8 cellular contexts compared by ENCODE assay signal in genomic region chr2:88452980-88453582, GRCh38. TPM values are rescaled to one million over a fixed set of nuclear protein-coding genes. Genes with fewer than 3 reads are reported as not detected.
DNase-seq lines count a peak whose midpoint lies in the region; ATAC-seq, FAIRE-seq and TF ChIP-seq lines count a peak whose summit lies in the region.

No MANE protein-coding gene starts in this region.

- no peak overlapping the region for H3K27ac Mint-ChIP-seq in CD4-positive, alpha-beta T cell

- no peak overlapping the region for H2BK5ac ChIP-seq in mesenchymal stem cell (ENCODE audit: low read depth, low read length, poor library complexity, severe bottlenecking)

- no TSS peak for BruUV-seq in K562 (replicated peaks; lab: Mats Ljungman, UMichigan)

- TF ChIP-seq POLR2A in K562 (conservative IDR thresholded peaks at IDR 0.05) = no peak

- POLR2A ChIA-PET in CD4-positive, alpha-beta T cell (lab: Charles Lee) = no interaction called here
- POLR2A ChIA-PET in HEK293T (lab: Yijun Ruan, JAX) = no interaction called here
- POLR2A ChIA-PET in K562 (lab: Yijun Ruan, JAX) = no interaction called here

- WGBS in K562 (ENCODE audit: insufficient coverage, low coverage, missing lambda C conversion rate) = 29% methylated on average over 29 of the region's 29 CpGs
- 0% methylated on average over 23 of the region's 29 CpGs for WGBS in mesenchymal stem cell
- WGBS in small intestine, 3 donors = 4 to 8% (median 6%) methylated on average over 29 of the region's 29 CpGs
- WGBS in GM23248 (ENCODE audit: low coverage in 1 of 2, low lambda C conversion rate in 2 of 2, missing lambda C conversion rate in 2 of 2), 2 experiments = 10 to 11% methylated on average over 29 of the region's 29 CpGs

- no peak overlapping the region for H3K4me3 ChIP-seq in K562
- no peak overlapping the region for H3K4me3 ChIP-seq in mesenchymal stem cell (ENCODE audit: insufficient read depth in 1 of 2, low read depth in 1 of 2, low read length in 2 of 2)
- no peak overlapping the region for H3K4me3 ChIP-seq in small intestine (ENCODE audit: low read depth in 1 of 2, low read length in 2 of 2)
- no peak overlapping the region for H3K4me3 ChIP-seq in GM23248

- DNase-seq in CD4-positive, alpha-beta T cell = no peak
- DNase-seq in HEK293T (ENCODE audit: extremely low spot score) (peak; percentile 28), K562 (ENCODE audit: extremely low read depth in 1 of 4, low spot score in 3 of 4) (no peak), mesenchymal stem cell (peak; percentile 19), small intestine (no peak), GM23248 (no peak), NCI-H526 treated with DMSO at 0.1 percent for 48 hours (lab: John Stamatoyannopoulos, UW) (no peak)

- H3K79me1 ChIP-seq in mesenchymal stem cell (replicated peaks; ENCODE audit: low read length, poor library complexity, severe bottlenecking) = no peaks in the 10 kb centered on the region

- no peak overlapping the region for H2AFZ ChIP-seq in K562 (ENCODE audit: low read depth, low read length)
- H2AFZ ChIP-seq in mesenchymal stem cell (ENCODE audit: low read depth, low read length) = no peak overlapping the region
- no peak overlapping the region for H2AFZ ChIP-seq in GM23248

- no peak overlapping the region for H4K8ac ChIP-seq in mesenchymal stem cell (ENCODE audit: low read length)

- H4K91ac ChIP-seq in mesenchymal stem cell (ENCODE audit: low read length) = no peak overlapping the region

- H3K4me1 ChIP-seq in K562 (replicated peaks in 1 of 2; ENCODE audit: control insufficient read depth in 2 of 2, insufficient read depth in 2 of 2, low read length in 2 of 2) (no peaks in the 10 kb centered on the region; a peak in 1 of 5 replicates), mesenchymal stem cell (ENCODE audit: control insufficient read depth, insufficient read depth, low read depth, low read length) (peaks cover 10% of the 10 kb centered on the region), small intestine (ENCODE audit: control insufficient read depth in 2 of 2, insufficient read depth in 1 of 2, low read depth in 1 of 2, low read length in 1 of 2) (peaks cover 0 to 2% of the 10 kb centered on the region in 2 donors), GM23248 (ENCODE audit: insufficient read depth) (no peaks in the 10 kb centered on the region)

- H3K23ac ChIP-seq in mesenchymal stem cell (ENCODE audit: low read length in 2 of 2) = no peak overlapping the region

- H3K9me1 ChIP-seq in K562 (ENCODE audit: control insufficient read depth, insufficient read depth, low read length) = no peaks in the 10 kb centered on the region

- no peaks in the 10 kb centered on the region for H3K9me3 ChIP-seq in CD4-positive, alpha-beta T cell (ENCODE audit: control insufficient read depth, low read length)
- no peaks in the 10 kb centered on the region for H3K9me3 ChIP-seq in K562 (replicated peaks; ENCODE audit: control insufficient read depth, insufficient read depth, low read depth, low read length)
- H3K9me3 ChIP-seq in mesenchymal stem cell (ENCODE audit: control insufficient read depth, low read length) = no peaks in the 10 kb centered on the region
- no peaks in the 10 kb centered on the region for H3K9me3 ChIP-seq in small intestine (ENCODE audit: control insufficient read depth, low read depth)
- H3K9me3 ChIP-seq in GM23248 (ENCODE audit: low read depth) = no peaks in the 10 kb centered on the region

- FAIRE-seq in K562 (lab: Jason Lieb, UNC) (peak; percentile 35), small intestine (lab: Jason Lieb, UNC) (no peak)

- H3K27me3 Mint-ChIP-seq in CD4-positive, alpha-beta T cell = peaks cover 79% of the 10 kb centered on the region

- no peak for TF ChIP-seq CTCF in CD4-positive, alpha-beta T cell (IDR thresholded peaks at IDR 0.05)
- no peak for TF ChIP-seq CTCF in K562 (IDR thresholded peaks at IDR 0.05 in 2 of 3, conservative IDR thresholded peaks at IDR 0.05 in 1 of 3; ENCODE audit: insufficient read depth in 2 of 3, low read depth in 1 of 3, low read length in 3 of 3)

- H2BK12ac ChIP-seq in mesenchymal stem cell (ENCODE audit: low read length in 2 of 2) = no peak overlapping the region

- TF ChIP-seq RAD21 in K562 (CRISPR knock-in tag; conservative IDR thresholded peaks at IDR 0.05 in 1 of 2, IDR thresholded peaks at IDR 0.05 in 1 of 2) = no peak

- no peaks in the 10 kb centered on the region for H3K9me2 ChIP-seq in GM23248 (ENCODE audit: insufficient read depth)

- H3F3A ChIP-seq in GM23248 (ENCODE audit: insufficient read depth) = no peaks in the 10 kb centered on the region

- peak overlapping the region; percentile 72 for H3K4me3 Mint-ChIP-seq in CD4-positive, alpha-beta T cell

- H3K79me2 ChIP-seq in K562 (ENCODE audit: control insufficient read depth, insufficient read depth, low read length) = no peaks in the 10 kb centered on the region
- no peaks in the 10 kb centered on the region for H3K79me2 ChIP-seq in GM23248 (ENCODE audit: insufficient read depth)

- in situ Hi-C loops in K562 (cut with MboI) (loop anchor here (25.0 kb wide), 1 partner anchor 266 kb away; no protein-coding TSS in a partner anchor), GM23248 (cut with MboI) (no loop called here)

- no peak overlapping the region for H3K4ac ChIP-seq in mesenchymal stem cell (ENCODE audit: low read depth in 1 of 2, low read length in 2 of 2)

- H3K27me3 ChIP-seq in CD4-positive, alpha-beta T cell (ENCODE audit: control insufficient read depth, insufficient read depth, low read length) = peaks cover 81% of the 10 kb centered on the region
- H3K27me3 ChIP-seq in K562 (ENCODE audit: control insufficient read depth in 2 of 2, insufficient read depth in 2 of 2, low read length in 2 of 2) (peaks cover 15 to 30% of the 10 kb centered on the region in 2 experiments), mesenchymal stem cell (ENCODE audit: control insufficient read depth in 1 of 2, insufficient read depth in 1 of 2, low read length in 2 of 2) (peaks cover 45 to 68% of the 10 kb centered on the region in 2 experiments), small intestine (ENCODE audit: control insufficient read depth in 2 of 2, insufficient read depth in 2 of 2, low read length in 2 of 2) (peaks cover 7 to 28% of the 10 kb centered on the region in 2 donors), GM23248 (replicated peaks; ENCODE audit: insufficient read depth) (peaks cover 66% of the 10 kb centered on the region)

- no peak overlapping the region for H2BK15ac ChIP-seq in mesenchymal stem cell (ENCODE audit: low read depth, poor library complexity, severe bottlenecking)

- H3K9me3 Mint-ChIP-seq in CD4-positive, alpha-beta T cell = no peaks in the 10 kb centered on the region

- no peak overlapping the region for H3K18ac ChIP-seq in mesenchymal stem cell (ENCODE audit: low read depth in 1 of 2, low read length in 2 of 2)

- H2BK120ac ChIP-seq in mesenchymal stem cell (ENCODE audit: low read depth, low read length) = no peak overlapping the region

- no peak overlapping the region for H3K14ac ChIP-seq in mesenchymal stem cell (ENCODE audit: low read length in 2 of 2)

- H3K9ac ChIP-seq in K562 (ENCODE audit: insufficient read depth in 1 of 2, low read depth in 2 of 2, low read length in 2 of 2) (no peak overlapping the region), mesenchymal stem cell (ENCODE audit: low read length) (no peak overlapping the region), GM23248 (no peak overlapping the region)

- H3K36me3 ChIP-seq in K562 (ENCODE audit: control insufficient read depth, insufficient read depth, low read length) (no peaks in the 10 kb centered on the region), mesenchymal stem cell (ENCODE audit: control insufficient read depth in 1 of 2, insufficient read depth in 2 of 2, low read depth in 1 of 2, low read length in 2 of 2) (no peaks in the 10 kb centered on the region), small intestine (ENCODE audit: control insufficient read depth in 2 of 2, insufficient read depth in 2 of 2, low read length in 2 of 2) (no peaks in the 10 kb centered on the region), GM23248 (ENCODE audit: low read depth) (no peaks in the 10 kb centered on the region)

- peaks cover 7% of the 10 kb centered on the region for H3K4me1 Mint-ChIP-seq in CD4-positive, alpha-beta T cell (ENCODE audit: low read depth)

- H3K27ac ChIP-seq in CD4-positive, alpha-beta T cell (ENCODE audit: low read depth, low read length) = no peak overlapping the region
- H3K27ac ChIP-seq in K562 (ENCODE audit: extremely low read depth, low read depth, low read length) = no peak overlapping the region
- no peak overlapping the region for H3K27ac ChIP-seq in mesenchymal stem cell (ENCODE audit: low read length, poor library complexity, severe bottlenecking)
- no peak overlapping the region for H3K27ac ChIP-seq in small intestine (ENCODE audit: low read depth in 1 of 2, low read length in 1 of 2)
- no peak overlapping the region for H3K27ac ChIP-seq in GM23248

- no peak for ATAC-seq in CD4-positive, alpha-beta T cell (ENCODE audit: poor library complexity)
- ATAC-seq in K562 (no peak), GM18520 (IDR thresholded peaks at IDR 0.05; ENCODE audit: unreplicated experiment) (no peak)

- CTCF ChIA-PET in CD4-positive, alpha-beta T cell (lab: Charles Lee) = no interaction called here
- CTCF ChIA-PET in HEK293T (lab: Yijun Ruan, JAX) (no interaction called here), K562 (lab: Yijun Ruan, JAX; ENCODE audit: low intra/inter-chr PET ratio) (no interaction called here)

- no peak overlapping the region for H2AK5ac ChIP-seq in mesenchymal stem cell (ENCODE audit: low read length, severe bottlenecking)

- TF ChIP-seq EP300 in K562 (IDR thresholded peaks at IDR 0.05; ENCODE audit: low read length) = no peak

- no peaks in the 10 kb centered on the region for H4K20me1 ChIP-seq in K562 (replicated peaks; ENCODE audit: control insufficient read depth, insufficient read depth, low read length)
- H4K20me1 ChIP-seq in GM23248 (ENCODE audit: insufficient read depth) = no peaks in the 10 kb centered on the region

- H3K4me2 ChIP-seq in K562 (ENCODE audit: insufficient read depth, low read length) = no peak overlapping the region
- peak overlapping the region; percentile 7 for H3K4me2 ChIP-seq in mesenchymal stem cell (ENCODE audit: low read length, poor library complexity, severe bottlenecking)
- H3K4me2 ChIP-seq in GM23248 (ENCODE audit: unreplicated experiment) = no peak overlapping the region

- intact Hi-C loops in CD4-positive, alpha-beta T cell (cut with DNase I, micrococcal nuclease) = no loop called here
- intact Hi-C loops in K562 (cut with micrococcal nuclease) = loop anchor here (10.0 kb wide), 1 partner anchor 128 kb away; no protein-coding TSS in a partner anchor

- H3K36me3 Mint-ChIP-seq in CD4-positive, alpha-beta T cell (ENCODE audit: low read depth) = no peaks in the 10 kb centered on the region

RNA-seq across cellular contexts. Expression of gene FOXI3, which starts 0.6 kb away (rescaled TPM):
- total RNA-seq in CD4-positive, alpha-beta T cell = not detected
- total RNA-seq in K562 (2011; cell fraction: chromatin; rRNA removed; ENCODE audit: low replicate concordance) = not detected in 2 replicates
- not detected in 2 replicates for total RNA-seq in K562 (2011; cell fraction: nucleolus; rRNA removed)
- total RNA-seq in K562 (2011; cell fraction: nucleoplasm; rRNA removed) = not detected in 2 replicates
- total RNA-seq in K562 (2014; rRNA removed) (not detected in 2 replicates), K562 (2014; rRNA removed; fragmentation: Illumina TruSeq; extraction: Trizol) (not detected in 2 replicates), K562 (2015; rRNA removed; fragmentation: Illumina TruSeq; extraction: Trizol) (not detected in 2 replicates), K562 (2021) (not detected in 2 replicates)
- polyA plus RNA-seq in K562 (2011; rRNA removed) (not detected in 2 replicates), K562 (2014; fragmentation: Illumina TruSeq; extraction: Trizol) (not detected in 2 replicates), K562 (2014; fragmentation: Nextera tagmentation; extraction: Ambion mirVana) (not detected), K562 (2014; rRNA removed) (not detected in 2 replicates), small intestine (not detected), GM23248 (2016; fragmentation: Nextera tagmentation; extraction: Ambion mirVana) (not detected in 2 replicates)
- polyA plus RNA-seq in K562 (2011; cell fraction: cytosol; rRNA removed) = not detected in 2 replicates
- polyA plus RNA-seq in K562 (2011; cell fraction: nucleus; rRNA removed) = not detected in 2 replicates
- not detected in 2 replicates for polyA plus RNA-seq in K562 (2012)
- polyA minus RNA-seq in K562 (2011; rRNA and poly(A)+ RNA removed) = not detected in 2 replicates
- polyA minus RNA-seq in K562 (2011; cell fraction: cytosol; rRNA and poly(A)+ RNA removed) = not detected in 2 replicates
- polyA minus RNA-seq in K562 (2011; cell fraction: nucleus; rRNA and poly(A)+ RNA removed) = not detected in 2 replicates
- polyA plus RNA-seq in mesenchymal stem cell (2013, experiment 1 of 2) = not detected
- polyA plus RNA-seq in mesenchymal stem cell (2013, experiment 2 of 2) = not detected
- not detected in 2 replicates for total RNA-seq in GM23248 (2014; rRNA removed; shearing (Covaris generic))

Comparison
In these comparisons a context has a peak if more than half of its experiments do, and no peak if none do; other contexts are left out.
1. DNase-seq: peak in HEK293T (single experiment) and mesenchymal stem cell (single experiment); none in CD4-positive, alpha-beta T cell (0 of 10), K562 (0 of 4), small intestine (single experiment), GM23248 (single experiment) and NCI-H526 treated with DMSO at 0.1 percent for 48 hours (single experiment).